In the genomic region with DNA sequence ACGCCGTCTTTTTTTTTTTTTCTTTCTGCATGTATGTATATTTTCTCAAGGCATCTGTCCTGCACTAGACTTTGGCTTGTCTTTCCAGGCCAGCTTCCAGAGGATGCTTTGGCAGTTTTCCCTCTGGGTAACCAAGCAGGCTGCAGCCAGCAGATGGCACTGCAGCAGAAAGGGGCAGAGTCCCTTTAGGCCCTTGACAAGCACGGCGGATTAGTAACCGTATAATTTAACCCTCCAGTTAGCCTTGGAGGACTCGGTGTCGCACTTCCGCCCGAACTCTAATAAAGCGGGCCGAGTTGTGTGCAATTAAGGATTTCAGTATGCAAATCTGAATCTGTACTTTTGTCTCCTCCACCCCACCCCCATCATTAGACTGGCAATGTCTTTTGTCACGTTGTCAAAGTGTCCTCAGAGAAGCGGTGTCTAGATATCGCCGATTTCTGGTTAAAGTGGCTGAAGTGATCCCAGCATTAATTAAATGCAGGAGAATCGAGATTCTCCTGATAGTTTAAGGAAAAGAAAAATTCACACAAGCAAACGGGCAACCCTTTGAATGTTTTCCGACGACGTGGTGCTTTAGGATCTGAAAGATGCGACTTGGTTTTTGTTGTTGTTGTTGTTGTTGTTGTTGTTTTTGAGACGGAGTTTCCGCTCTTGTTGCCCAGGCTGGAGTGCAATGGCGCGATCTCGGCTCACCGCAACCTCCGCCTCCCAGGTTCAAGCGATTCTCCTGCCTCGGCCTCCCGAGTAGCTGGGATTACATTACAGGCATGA, we compare ENCODE assay signal across 1 cellular context.
TF ChIP-seq lines count a peak whose summit lies in the region.

No MANE protein-coding gene starts in this region.

TF ChIP-seq in K562, 482 proteins besides CTCF, POLR2A, EP300 and RAD21 (continued from another document and continues in another):
- TF ChIP-seq, protein P1, sequence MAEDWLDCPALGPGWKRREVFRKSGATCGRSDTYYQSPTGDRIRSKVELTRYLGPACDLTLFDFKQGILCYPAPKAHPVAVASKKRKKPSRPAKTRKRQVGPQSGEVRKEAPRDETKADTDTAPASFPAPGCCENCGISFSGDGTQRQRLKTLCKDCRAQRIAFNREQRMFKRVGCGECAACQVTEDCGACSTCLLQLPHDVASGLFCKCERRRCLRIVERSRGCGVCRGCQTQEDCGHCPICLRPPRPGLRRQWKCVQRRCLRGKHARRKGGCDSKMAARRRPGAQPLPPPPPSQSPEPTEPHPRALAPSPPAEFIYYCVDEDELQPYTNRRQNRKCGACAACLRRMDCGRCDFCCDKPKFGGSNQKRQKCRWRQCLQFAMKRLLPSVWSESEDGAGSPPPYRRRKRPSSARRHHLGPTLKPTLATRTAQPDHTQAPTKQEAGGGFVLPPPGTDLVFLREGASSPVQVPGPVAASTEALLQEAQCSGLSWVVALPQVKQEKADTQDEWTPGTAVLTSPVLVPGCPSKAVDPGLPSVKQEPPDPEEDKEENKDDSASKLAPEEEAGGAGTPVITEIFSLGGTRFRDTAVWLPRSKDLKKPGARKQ (CRISPR knock-in tag; IDR thresholded peaks at IDR 0.05), result no peak
- TF ChIP-seq CXXC5 (CRISPR knock-in tag; IDR thresholded peaks at IDR 0.05) (0 out of 2 replicates have a peak, but pooled peaks have one; percentile 18), XRCC5 (IDR thresholded peaks at IDR 0.05; ENCODE audit: low read depth, low read length) (peak; percentile 96), L3MBTL2 (IDR thresholded peaks at IDR 0.05) (peak; percentile 66), PHTF2 (CRISPR knock-in tag; IDR thresholded peaks at IDR 0.05) (no peak), CREB1 (IDR thresholded peaks at IDR 0.05) (no peak), CREB1 (CRISPR knock-in tag; IDR thresholded peaks at IDR 0.05) (no peak), BDP1 (IDR thresholded peaks at IDR 0.05; ENCODE audit: insufficient read depth, insufficient read length) (no peak), FOXK2 (conservative IDR thresholded peaks at IDR 0.05 in 1 of 2, IDR thresholded peaks at IDR 0.05 in 1 of 2; ENCODE audit: low read depth in 2 of 2) (peak; percentile 53 to 61), ETV5 (CRISPR knock-in tag; IDR thresholded peaks at IDR 0.05; ENCODE audit: low read depth) (peak; percentile 62; the same call in 1 of the 2 replicates), KDM5B (IDR thresholded peaks at IDR 0.05; ENCODE audit: insufficient replicate concordance, low read depth, low read length) (no peak), ZNF133 (CRISPR knock-in tag; IDR thresholded peaks at IDR 0.05) (no peak), ATF7 (IDR thresholded peaks at IDR 0.05) (peak; percentile 58; the same call in 1 of the 2 replicates), HDAC8 (tag; IDR thresholded peaks at IDR 0.05) (no peak), RBM17 (IDR thresholded peaks at IDR 0.05; ENCODE audit: borderline replicate concordance, low read depth, low read length) (no peak), SIRT6 (IDR thresholded peaks at IDR 0.05; ENCODE audit: low read depth, low read length) (no peak), ZNF41 (CRISPR knock-in tag; conservative IDR thresholded peaks at IDR 0.05) (no peak), TBL1XR1 (IDR thresholded peaks at IDR 0.05; ENCODE audit: low read length in 2 of 2) (peak in 1 of 2 experiments; percentile 52; a peak in 1 of 4 replicates), SMARCE1 (IDR thresholded peaks at IDR 0.05) (0 out of 2 replicates have a peak, but pooled peaks have one; percentile 12), CCAR2 (IDR thresholded peaks at IDR 0.05; ENCODE audit: low read depth, low read length) (no peak), YBX1 (IDR thresholded peaks at IDR 0.05) (no peak), NR3C1 (CRISPR knock-in tag; IDR thresholded peaks at IDR 0.05) (no peak)
- TF ChIP-seq, protein P2, sequence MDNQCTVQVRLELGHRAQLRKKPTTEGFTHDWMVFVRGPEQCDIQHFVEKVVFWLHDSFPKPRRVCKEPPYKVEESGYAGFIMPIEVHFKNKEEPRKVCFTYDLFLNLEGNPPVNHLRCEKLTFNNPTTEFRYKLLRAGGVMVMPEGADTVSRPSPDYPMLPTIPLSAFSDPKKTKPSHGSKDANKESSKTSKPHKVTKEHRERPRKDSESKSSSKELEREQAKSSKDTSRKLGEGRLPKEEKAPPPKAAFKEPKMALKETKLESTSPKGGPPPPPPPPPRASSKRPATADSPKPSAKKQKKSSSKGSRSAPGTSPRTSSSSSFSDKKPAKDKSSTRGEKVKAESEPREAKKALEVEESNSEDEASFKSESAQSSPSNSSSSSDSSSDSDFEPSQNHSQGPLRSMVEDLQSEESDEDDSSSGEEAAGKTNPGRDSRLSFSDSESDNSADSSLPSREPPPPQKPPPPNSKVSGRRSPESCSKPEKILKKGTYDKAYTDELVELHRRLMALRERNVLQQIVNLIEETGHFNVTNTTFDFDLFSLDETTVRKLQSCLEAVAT (IDR thresholded peaks at IDR 0.05), result peak in 1 of 2 experiments; percentile 69; a peak in 2 of 4 replicates
- TF ChIP-seq, protein P3, sequence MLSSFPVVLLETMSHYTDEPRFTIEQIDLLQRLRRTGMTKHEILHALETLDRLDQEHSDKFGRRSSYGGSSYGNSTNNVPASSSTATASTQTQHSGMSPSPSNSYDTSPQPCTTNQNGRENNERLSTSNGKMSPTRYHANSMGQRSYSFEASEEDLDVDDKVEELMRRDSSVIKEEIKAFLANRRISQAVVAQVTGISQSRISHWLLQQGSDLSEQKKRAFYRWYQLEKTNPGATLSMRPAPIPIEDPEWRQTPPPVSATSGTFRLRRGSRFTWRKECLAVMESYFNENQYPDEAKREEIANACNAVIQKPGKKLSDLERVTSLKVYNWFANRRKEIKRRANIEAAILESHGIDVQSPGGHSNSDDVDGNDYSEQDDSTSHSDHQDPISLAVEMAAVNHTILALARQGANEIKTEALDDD (IDR thresholded peaks at IDR 0.05), result peak; percentile 99
- TF ChIP-seq, protein P4, sequence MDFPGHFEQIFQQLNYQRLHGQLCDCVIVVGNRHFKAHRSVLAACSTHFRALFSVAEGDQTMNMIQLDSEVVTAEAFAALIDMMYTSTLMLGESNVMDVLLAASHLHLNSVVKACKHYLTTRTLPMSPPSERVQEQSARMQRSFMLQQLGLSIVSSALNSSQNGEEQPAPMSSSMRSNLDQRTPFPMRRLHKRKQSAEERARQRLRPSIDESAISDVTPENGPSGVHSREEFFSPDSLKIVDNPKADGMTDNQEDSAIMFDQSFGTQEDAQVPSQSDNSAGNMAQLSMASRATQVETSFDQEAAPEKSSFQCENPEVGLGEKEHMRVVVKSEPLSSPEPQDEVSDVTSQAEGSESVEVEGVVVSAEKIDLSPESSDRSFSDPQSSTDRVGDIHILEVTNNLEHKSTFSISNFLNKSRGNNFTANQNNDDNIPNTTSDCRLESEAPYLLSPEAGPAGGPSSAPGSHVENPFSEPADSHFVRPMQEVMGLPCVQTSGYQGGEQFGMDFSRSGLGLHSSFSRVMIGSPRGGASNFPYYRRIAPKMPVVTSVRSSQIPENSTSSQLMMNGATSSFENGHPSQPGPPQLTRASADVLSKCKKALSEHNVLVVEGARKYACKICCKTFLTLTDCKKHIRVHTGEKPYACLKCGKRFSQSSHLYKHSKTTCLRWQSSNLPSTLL (IDR thresholded peaks at IDR 0.05), result peak; percentile 54; the same call in 1 of the 2 replicates
- TF ChIP-seq, protein P5, sequence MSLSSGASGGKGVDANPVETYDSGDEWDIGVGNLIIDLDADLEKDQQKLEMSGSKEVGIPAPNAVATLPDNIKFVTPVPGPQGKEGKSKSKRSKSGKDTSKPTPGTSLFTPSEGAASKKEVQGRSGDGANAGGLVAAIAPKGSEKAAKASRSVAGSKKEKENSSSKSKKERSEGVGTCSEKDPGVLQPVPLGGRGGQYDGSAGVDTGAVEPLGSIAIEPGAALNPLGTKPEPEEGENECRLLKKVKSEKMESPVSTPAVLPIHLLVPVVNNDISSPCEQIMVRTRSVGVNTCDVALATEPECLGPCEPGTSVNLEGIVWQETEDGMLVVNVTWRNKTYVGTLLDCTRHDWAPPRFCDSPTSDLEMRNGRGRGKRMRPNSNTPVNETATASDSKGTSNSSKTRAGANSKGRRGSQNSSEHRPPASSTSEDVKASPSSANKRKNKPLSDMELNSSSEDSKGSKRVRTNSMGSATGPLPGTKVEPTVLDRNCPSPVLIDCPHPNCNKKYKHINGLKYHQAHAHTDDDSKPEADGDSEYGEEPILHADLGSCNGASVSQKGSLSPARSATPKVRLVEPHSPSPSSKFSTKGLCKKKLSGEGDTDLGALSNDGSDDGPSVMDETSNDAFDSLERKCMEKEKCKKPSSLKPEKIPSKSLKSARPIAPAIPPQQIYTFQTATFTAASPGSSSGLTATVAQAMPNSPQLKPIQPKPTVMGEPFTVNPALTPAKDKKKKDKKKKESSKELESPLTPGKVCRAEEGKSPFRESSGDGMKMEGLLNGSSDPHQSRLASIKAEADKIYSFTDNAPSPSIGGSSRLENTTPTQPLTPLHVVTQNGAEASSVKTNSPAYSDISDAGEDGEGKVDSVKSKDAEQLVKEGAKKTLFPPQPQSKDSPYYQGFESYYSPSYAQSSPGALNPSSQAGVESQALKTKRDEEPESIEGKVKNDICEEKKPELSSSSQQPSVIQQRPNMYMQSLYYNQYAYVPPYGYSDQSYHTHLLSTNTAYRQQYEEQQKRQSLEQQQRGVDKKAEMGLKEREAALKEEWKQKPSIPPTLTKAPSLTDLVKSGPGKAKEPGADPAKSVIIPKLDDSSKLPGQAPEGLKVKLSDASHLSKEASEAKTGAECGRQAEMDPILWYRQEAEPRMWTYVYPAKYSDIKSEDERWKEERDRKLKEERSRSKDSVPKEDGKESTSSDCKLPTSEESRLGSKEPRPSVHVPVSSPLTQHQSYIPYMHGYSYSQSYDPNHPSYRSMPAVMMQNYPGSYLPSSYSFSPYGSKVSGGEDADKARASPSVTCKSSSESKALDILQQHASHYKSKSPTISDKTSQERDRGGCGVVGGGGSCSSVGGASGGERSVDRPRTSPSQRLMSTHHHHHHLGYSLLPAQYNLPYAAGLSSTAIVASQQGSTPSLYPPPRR (CRISPR knock-in tag; IDR thresholded peaks at IDR 0.05; ENCODE audit: borderline replicate concordance), result no peak
- TF ChIP-seq, protein P6, sequence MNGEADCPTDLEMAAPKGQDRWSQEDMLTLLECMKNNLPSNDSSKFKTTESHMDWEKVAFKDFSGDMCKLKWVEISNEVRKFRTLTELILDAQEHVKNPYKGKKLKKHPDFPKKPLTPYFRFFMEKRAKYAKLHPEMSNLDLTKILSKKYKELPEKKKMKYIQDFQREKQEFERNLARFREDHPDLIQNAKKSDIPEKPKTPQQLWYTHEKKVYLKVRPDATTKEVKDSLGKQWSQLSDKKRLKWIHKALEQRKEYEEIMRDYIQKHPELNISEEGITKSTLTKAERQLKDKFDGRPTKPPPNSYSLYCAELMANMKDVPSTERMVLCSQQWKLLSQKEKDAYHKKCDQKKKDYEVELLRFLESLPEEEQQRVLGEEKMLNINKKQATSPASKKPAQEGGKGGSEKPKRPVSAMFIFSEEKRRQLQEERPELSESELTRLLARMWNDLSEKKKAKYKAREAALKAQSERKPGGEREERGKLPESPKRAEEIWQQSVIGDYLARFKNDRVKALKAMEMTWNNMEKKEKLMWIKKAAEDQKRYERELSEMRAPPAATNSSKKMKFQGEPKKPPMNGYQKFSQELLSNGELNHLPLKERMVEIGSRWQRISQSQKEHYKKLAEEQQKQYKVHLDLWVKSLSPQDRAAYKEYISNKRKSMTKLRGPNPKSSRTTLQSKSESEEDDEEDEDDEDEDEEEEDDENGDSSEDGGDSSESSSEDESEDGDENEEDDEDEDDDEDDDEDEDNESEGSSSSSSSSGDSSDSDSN (IDR thresholded peaks at IDR 0.05; ENCODE audit: borderline replicate concordance in 1 of 2, low read depth in 2 of 2, low read length in 2 of 2), result 0 out of 4 replicates have a peak, but pooled peaks have one; percentile 55 to 65
- TF ChIP-seq, protein P7, sequence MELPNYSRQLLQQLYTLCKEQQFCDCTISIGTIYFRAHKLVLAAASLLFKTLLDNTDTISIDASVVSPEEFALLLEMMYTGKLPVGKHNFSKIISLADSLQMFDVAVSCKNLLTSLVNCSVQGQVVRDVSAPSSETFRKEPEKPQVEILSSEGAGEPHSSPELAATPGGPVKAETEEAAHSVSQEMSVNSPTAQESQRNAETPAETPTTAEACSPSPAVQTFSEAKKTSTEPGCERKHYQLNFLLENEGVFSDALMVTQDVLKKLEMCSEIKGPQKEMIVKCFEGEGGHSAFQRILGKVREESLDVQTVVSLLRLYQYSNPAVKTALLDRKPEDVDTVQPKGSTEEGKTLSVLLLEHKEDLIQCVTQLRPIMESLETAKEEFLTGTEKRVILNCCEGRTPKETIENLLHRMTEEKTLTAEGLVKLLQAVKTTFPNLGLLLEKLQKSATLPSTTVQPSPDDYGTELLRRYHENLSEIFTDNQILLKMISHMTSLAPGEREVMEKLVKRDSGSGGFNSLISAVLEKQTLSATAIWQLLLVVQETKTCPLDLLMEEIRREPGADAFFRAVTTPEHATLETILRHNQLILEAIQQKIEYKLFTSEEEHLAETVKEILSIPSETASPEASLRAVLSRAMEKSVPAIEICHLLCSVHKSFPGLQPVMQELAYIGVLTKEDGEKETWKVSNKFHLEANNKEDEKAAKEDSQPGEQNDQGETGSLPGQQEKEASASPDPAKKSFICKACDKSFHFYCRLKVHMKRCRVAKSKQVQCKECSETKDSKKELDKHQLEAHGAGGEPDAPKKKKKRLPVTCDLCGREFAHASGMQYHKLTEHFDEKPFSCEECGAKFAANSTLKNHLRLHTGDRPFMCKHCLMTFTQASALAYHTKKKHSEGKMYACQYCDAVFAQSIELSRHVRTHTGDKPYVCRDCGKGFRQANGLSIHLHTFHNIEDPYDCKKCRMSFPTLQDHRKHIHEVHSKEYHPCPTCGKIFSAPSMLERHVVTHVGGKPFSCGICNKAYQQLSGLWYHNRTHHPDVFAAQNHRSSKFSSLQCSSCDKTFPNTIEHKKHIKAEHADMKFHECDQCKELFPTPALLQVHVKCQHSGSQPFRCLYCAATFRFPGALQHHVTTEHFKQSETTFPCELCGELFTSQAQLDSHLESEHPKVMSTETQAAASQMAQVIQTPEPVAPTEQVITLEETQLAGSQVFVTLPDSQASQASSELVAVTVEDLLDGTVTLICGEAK (IDR thresholded peaks at IDR 0.05), result peak; percentile 73
- TF ChIP-seq, protein P7 (CRISPR knock-in tag; IDR thresholded peaks at IDR 0.05), result no peak; the same call in 1 of the 2 replicates
